Comparison of ENCODE assay signal across 1 cellular context in the genomic region with DNA sequence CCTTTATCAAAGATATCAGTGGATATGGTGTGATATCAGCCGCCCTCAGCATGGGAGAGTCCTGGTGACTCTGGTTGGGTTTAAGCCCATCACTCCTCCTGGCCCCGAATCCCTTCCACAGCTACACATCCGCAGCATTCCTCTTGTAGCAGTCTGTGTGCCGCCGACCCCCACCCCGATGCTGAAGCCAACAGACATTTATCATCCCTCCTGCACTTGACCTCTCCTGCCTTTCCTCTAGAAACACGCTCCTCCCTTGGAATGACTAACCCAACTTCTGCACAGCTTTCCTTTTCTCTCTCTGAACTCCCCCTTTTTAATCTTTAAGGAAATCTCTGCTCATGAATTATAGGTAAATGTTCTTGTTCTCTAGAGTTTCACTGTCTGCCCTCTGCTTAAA.
TF ChIP-seq lines count a peak whose summit lies in the region.

No MANE protein-coding gene starts in this region.

TF ChIP-seq in GM23338, 12 proteins besides CTCF, POLR2A, EP300 and RAD21 (continued from another document):
- TF ChIP-seq, protein P1, sequence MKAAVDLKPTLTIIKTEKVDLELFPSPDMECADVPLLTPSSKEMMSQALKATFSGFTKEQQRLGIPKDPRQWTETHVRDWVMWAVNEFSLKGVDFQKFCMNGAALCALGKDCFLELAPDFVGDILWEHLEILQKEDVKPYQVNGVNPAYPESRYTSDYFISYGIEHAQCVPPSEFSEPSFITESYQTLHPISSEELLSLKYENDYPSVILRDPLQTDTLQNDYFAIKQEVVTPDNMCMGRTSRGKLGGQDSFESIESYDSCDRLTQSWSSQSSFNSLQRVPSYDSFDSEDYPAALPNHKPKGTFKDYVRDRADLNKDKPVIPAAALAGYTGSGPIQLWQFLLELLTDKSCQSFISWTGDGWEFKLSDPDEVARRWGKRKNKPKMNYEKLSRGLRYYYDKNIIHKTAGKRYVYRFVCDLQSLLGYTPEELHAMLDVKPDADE (IDR thresholded peaks at IDR 0.05) = no peak
- no peak for TF ChIP-seq CREB1 (CRISPR knock-in tag; IDR thresholded peaks at IDR 0.05; ENCODE audit: low read depth)
- no peak for TF ChIP-seq ZNF331 (CRISPR knock-in tag; IDR thresholded peaks at IDR 0.05; ENCODE audit: low read depth)
- no peak for TF ChIP-seq JUNB (IDR thresholded peaks at IDR 0.05; ENCODE audit: unreplicated experiment)
- TF ChIP-seq POLR2AphosphoS5 (IDR thresholded peaks at IDR 0.05; ENCODE audit: low read depth) = no peak
- no peak for TF ChIP-seq EZH2 (IDR thresholded peaks at IDR 0.05; ENCODE audit: low read depth, unreplicated experiment)
- TF ChIP-seq, protein P2, sequence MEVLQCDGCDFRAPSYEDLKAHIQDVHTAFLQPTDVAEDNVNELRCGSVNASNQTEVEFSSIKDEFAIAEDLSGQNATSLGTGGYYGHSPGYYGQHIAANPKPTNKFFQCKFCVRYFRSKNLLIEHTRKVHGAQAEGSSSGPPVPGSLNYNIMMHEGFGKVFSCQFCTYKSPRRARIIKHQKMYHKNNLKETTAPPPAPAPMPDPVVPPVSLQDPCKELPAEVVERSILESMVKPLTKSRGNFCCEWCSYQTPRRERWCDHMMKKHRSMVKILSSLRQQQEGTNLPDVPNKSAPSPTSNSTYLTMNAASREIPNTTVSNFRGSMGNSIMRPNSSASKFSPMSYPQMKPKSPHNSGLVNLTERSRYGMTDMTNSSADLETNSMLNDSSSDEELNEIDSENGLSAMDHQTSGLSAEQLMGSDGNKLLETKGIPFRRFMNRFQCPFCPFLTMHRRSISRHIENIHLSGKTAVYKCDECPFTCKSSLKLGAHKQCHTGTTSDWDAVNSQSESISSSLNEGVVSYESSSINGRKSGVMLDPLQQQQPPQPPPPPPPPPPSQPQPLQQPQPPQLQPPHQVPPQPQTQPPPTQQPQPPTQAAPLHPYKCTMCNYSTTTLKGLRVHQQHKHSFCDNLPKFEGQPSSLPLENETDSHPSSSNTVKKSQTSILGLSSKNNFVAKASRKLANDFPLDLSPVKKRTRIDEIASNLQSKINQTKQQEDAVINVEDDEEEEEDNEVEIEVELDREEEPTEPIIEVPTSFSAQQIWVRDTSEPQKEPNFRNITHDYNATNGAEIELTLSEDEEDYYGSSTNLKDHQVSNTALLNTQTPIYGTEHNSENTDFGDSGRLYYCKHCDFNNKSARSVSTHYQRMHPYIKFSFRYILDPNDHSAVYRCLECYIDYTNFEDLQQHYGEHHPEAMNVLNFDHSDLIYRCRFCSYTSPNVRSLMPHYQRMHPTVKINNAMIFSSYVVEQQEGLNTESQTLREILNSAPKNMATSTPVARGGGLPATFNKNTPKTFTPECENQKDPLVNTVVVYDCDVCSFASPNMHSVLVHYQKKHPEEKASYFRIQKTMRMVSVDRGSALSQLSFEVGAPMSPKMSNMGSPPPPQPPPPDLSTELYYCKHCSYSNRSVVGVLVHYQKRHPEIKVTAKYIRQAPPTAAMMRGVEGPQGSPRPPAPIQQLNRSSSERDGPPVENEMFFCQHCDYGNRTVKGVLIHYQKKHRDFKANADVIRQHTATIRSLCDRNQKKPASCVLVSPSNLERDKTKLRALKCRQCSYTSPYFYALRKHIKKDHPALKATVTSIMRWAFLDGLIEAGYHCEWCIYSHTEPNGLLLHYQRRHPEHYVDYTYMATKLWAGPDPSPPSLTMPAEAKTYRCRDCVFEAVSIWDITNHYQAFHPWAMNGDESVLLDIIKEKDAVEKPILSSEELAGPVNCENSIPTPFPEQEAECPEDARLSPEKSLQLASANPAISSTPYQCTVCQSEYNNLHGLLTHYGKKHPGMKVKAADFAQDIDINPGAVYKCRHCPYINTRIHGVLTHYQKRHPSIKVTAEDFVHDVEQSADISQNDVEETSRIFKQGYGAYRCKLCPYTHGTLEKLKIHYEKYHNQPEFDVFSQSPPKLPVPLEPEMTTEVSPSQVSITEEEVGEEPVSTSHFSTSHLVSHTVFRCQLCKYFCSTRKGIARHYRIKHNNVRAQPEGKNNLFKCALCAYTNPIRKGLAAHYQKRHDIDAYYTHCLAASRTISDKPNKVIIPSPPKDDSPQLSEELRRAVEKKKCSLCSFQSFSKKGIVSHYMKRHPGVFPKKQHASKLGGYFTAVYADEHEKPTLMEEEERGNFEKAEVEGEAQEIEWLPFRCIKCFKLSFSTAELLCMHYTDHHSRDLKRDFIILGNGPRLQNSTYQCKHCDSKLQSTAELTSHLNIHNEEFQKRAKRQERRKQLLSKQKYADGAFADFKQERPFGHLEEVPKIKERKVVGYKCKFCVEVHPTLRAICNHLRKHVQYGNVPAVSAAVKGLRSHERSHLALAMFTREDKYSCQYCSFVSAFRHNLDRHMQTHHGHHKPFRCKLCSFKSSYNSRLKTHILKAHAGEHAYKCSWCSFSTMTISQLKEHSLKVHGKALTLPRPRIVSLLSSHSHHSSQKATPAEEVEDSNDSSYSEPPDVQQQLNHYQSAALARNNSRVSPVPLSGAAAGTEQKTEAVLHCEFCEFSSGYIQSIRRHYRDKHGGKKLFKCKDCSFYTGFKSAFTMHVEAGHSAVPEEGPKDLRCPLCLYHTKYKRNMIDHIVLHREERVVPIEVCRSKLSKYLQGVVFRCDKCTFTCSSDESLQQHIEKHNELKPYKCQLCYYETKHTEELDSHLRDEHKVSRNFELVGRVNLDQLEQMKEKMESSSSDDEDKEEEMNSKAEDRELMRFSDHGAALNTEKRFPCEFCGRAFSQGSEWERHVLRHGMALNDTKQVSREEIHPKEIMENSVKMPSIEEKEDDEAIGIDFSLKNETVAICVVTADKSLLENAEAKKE (CRISPR knock-in tag; IDR thresholded peaks at IDR 0.05) = no peak
- no peak for TF ChIP-seq ZNF114 (CRISPR knock-in tag; IDR thresholded peaks at IDR 0.05)
- no peak for TF ChIP-seq STAT1 (IDR thresholded peaks at IDR 0.05; ENCODE audit: unreplicated experiment)
- no peak for TF ChIP-seq NANOG (IDR thresholded peaks at IDR 0.05; ENCODE audit: borderline replicate concordance)
- TF ChIP-seq EZH2phosphoT487 (IDR thresholded peaks at IDR 0.05; ENCODE audit: unreplicated experiment) = no peak
